8 cellular contexts compared by ENCODE assay signal in genomic region chr15:50907866-50908208, GRCh38. TPM values are rescaled to one million over a fixed set of nuclear protein-coding genes. Genes with fewer than 3 reads are reported as not detected.
DNase-seq lines count a peak whose midpoint lies in the region; ATAC-seq and TF ChIP-seq lines count a peak whose summit lies in the region.

No MANE protein-coding gene starts in this region.

- no TSS peak for BruUV-seq in PC-3 (replicated peaks; lab: Mats Ljungman, UMichigan)

- H3K27ac Mint-ChIP-seq in activated naive CD8-positive, alpha-beta T cell, result peak overlapping the region; percentile 97

- H3K36me3 Mint-ChIP-seq in activated naive CD8-positive, alpha-beta T cell, result peaks cover 6% of the 10 kb centered on the region

- H3K27me3 ChIP-seq in PC-3 (ENCODE audit: low read length), result no peaks in the 10 kb centered on the region

- DNase-seq in NK-92 treated with Interleukin-12 subunit alpha and Interleukin-12 subunit beta, amount 100 ng/mL, for 24 hours (lab: John Stamatoyannopoulos, UW), result peak; percentile 79
- DNase-seq in NK-92 (lab: John Stamatoyannopoulos, UW; ENCODE audit: unreplicated experiment) (no peak), PC-3 (peak; percentile 15), head of caudate nucleus (peak in 23 of 42 donors; percentile 21 to 74 (median 44)), putamen (ENCODE audit: low spot score) (peak; percentile 32)

- peaks cover 2% of the 10 kb centered on the region; the same call in 1 of the 2 replicates for H3K36me3 ChIP-seq in PC-3 (ENCODE audit: low read depth, low read length)

- peaks cover 24% of the 10 kb centered on the region for H3K4me1 Mint-ChIP-seq in activated naive CD8-positive, alpha-beta T cell (ENCODE audit: low read depth)

- H3K4me3 ChIP-seq in PC-3 (ENCODE audit: low read length), result peak overlapping the region; percentile 94

- no peaks in the 10 kb centered on the region for H3K9me3 ChIP-seq in PC-3 (ENCODE audit: low read length)

- H3K9me2 ChIP-seq in PC-3 (replicated peaks; ENCODE audit: low read length), result no peaks in the 10 kb centered on the region

- H3K4me3 Mint-ChIP-seq in activated naive CD8-positive, alpha-beta T cell, result peak overlapping the region; percentile 96

- no peaks in the 10 kb centered on the region for H3K27me3 Mint-ChIP-seq in activated naive CD8-positive, alpha-beta T cell

- no peaks in the 10 kb centered on the region for H4K20me1 ChIP-seq in PC-3 (ENCODE audit: low read length)

- peak overlapping the region; percentile 99 for H3K4me2 ChIP-seq in PC-3 (ENCODE audit: low read length)

- H3K4me1 ChIP-seq in PC-3 (ENCODE audit: insufficient read depth, low read length), result peaks cover 7% of the 10 kb centered on the region; the same call in 1 of the 2 replicates

- H3K9ac ChIP-seq in PC-3 (ENCODE audit: low read length), result peak overlapping the region; percentile 88

- H3F3A ChIP-seq in PC-3 (ENCODE audit: low read length, unreplicated experiment), result no peaks in the 10 kb centered on the region

- peak; percentile 18 for ATAC-seq in HG03064 (IDR thresholded peaks at IDR 0.05; ENCODE audit: low read depth, unreplicated experiment)
- ATAC-seq in PC-3, result peak; percentile 60
- no peak for ATAC-seq in HG03469 (IDR thresholded peaks at IDR 0.05; ENCODE audit: unreplicated experiment)

- no peaks in the 10 kb centered on the region for H3K9me3 Mint-ChIP-seq in activated naive CD8-positive, alpha-beta T cell (ENCODE audit: low read depth)

- H3K27ac ChIP-seq in PC-3 (ENCODE audit: low read length), result no peak overlapping the region

- POLR2A ChIA-PET in PC-3 (lab: Charles Lee; ENCODE audit: unreplicated experiment), result no interaction called here

- intact Hi-C loops in PC-3 (cut with micrococcal nuclease) (loop anchor here (1.0 to 2.0 kb wide), 3 partner anchors 23 to 233 kb away; no protein-coding TSS in a partner anchor), head of caudate nucleus (cut with DNase I) (loop anchor here (1.0 kb wide), 1 partner anchor 222 kb away; the partner anchor contains the start of gene TRPM7)

- CTCF ChIA-PET in PC-3 (lab: Charles Lee), result interaction anchor here (0.5 to 0.6 kb wide), 2 partner anchors 32 to 319 kb away, joined by 4 to 5 read pairs; no protein-coding TSS in a partner anchor

- peak overlapping the region; percentile 99 for H2AFZ ChIP-seq in PC-3 (ENCODE audit: low read length)

- TF ChIP-seq CTCF in PC-3 (conservative IDR thresholded peaks at IDR 0.05; ENCODE audit: low read depth, low read length), result no peak

- peaks cover 23% of the 10 kb centered on the region for H3K79me2 ChIP-seq in PC-3 (ENCODE audit: low read length)

RNA-seq across cellular contexts. Expression of gene AP4E1, which starts 0.6 kb away (rescaled TPM):
- 4.7 and 6.0 TPM in 2 replicates for total RNA-seq in PC-3 (2014; rRNA removed)
